In the genomic region with DNA sequence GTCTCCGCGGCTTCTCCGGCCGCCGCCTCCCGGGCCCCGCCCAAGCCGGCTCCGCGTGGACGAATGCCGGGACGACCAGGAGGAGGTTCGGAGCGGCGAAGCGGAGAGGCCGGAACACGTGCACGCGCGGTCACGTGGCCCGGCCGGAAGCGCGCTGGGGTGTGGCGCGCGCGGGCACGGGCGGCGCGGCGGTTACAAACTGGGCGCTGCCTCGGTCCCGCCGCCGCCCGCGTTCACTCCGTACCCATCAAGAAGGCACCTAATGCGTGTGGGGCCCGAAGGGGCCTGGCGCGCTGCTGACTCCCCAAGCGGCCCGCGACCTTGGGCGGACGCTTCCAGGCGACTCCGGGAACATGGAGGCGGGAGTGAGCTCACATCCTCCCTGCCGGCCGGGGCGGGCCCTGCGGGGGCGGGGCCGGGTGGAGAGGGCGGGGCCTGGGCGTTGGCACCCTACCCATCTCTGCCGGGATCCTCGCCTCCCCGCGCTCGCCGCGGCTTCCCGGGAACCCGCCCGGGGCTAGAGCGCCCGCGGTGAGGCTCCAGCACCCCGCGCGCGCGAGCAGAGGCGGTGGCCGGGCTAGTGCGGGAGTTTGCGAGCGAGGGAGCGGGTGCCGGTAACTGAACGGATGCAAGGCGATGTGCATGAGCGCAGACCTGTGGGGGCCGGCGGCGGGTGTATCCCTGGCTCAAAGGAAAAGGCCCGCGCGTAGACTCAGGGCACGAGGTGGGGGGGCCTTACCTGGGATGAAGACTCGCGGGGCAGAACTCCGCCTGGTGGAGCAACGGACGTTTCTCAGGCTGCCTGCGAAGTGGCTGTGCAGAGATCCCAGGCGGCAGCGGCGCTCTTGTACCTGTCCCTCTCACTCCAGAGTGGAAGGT, we compare ENCODE assay signal across 8 cellular contexts. TPM values are rescaled to one million over a fixed set of nuclear protein-coding genes. Genes with fewer than 3 reads are reported as not detected.
A peak's percentile ranks its signal among the peaks of the same experiment; 100 is the strongest.
DNase-seq lines count a peak whose midpoint lies in the region; ATAC-seq and TF ChIP-seq lines count a peak whose summit lies in the region.

A gene (minus strand): TSS at position 367 of the 879 bp plus-strand sequence. CDS start 424 bp downstream, outside the sequence.

- H2AFZ ChIP-seq in OCI-LY1 (ENCODE audit: low read length) = no peak within 1 kb of the TSS

- H3K4me2 ChIP-seq in OCI-LY1 (ENCODE audit: low read length) = peak within 1 kb of the TSS; percentile 94

- H3K79me2 ChIP-seq in OCI-LY1 (ENCODE audit: insufficient read depth, low read length) = peaks cover 8% of the 10 kb centered on the region; the same call in 1 of the 2 replicates

- peaks cover 50% of the 10 kb centered on the region for H3K27me3 ChIP-seq in HUES48 (ENCODE audit: control insufficient read depth, insufficient read depth, low read length)
- H3K27me3 ChIP-seq in OCI-LY1 (ENCODE audit: insufficient read depth, low read length) = no peaks in the 10 kb centered on the region
- peaks cover 5% of the 10 kb centered on the region for H3K27me3 ChIP-seq in mucosa of stomach (ENCODE audit: control insufficient read depth, insufficient read depth, low read length)

- no peaks in the 10 kb centered on the region for H4K20me1 ChIP-seq in OCI-LY1 (ENCODE audit: insufficient read depth, low read length)

- H3K9ac ChIP-seq in HUES48 (ENCODE audit: low read depth, low read length) (peak within 1 kb of the TSS; percentile 89), OCI-LY1 (ENCODE audit: low read length) (peak within 1 kb of the TSS; percentile 92), mucosa of stomach (ENCODE audit: low read length) (peak within 1 kb of the TSS; percentile 71)

- H3K4me3 ChIP-seq in HUES48 (ENCODE audit: low read depth, low read length) (peak within 1 kb of the TSS; percentile 75), OCI-LY1 (ENCODE audit: low read depth, low read length, poor library complexity, severe bottlenecking) (peak within 1 kb of the TSS; percentile 86), epithelial cell of proximal tubule (ENCODE audit: low read depth, low read length) (peak within 1 kb of the TSS; percentile 58), mucosa of stomach (ENCODE audit: low read length) (peak within 1 kb of the TSS; percentile 61)

- H3K9me2 ChIP-seq in OCI-LY1 (ENCODE audit: low read depth, low read length) = no peaks in the 10 kb centered on the region

- DNase-seq in DMS 273 treated with DMSO at 0.1 percent for 48 hours (lab: John Stamatoyannopoulos, UW) = peak; percentile 59
- DNase-seq in activated T-cell treated with anti-CD3 and anti-CD28 coated beads for 24 hours (ENCODE audit: low read depth) = peak; percentile 87
- no peak for DNase-seq in epithelial cell of proximal tubule (ENCODE audit: low read depth)
- DNase-seq in stimulated activated CD8-positive, alpha-beta memory T cell treated with anti-CD3 and anti-CD28 coated beads, Interleukin-7, amount 100 ng/mL, for 24 hours (ENCODE audit: low read depth) = peak; percentile 82

- peak; percentile 39; the same call in 1 of the 2 replicates for TF ChIP-seq CTCF in OCI-LY1 (IDR thresholded peaks at IDR 0.05; ENCODE audit: low read length)
- TF ChIP-seq CTCF in epithelial cell of proximal tubule (conservative IDR thresholded peaks at IDR 0.05; ENCODE audit: low read depth, low read length) = peak; percentile 43

- H3K4me1 ChIP-seq in HUES48 (ENCODE audit: control insufficient read depth, insufficient read depth, low read length) (peaks cover 9% of the 10 kb centered on the region; the same call in 1 of the 2 replicates), OCI-LY1 (ENCODE audit: insufficient read depth, low read length, severe bottlenecking) (peaks cover 82% of the 10 kb centered on the region), mucosa of stomach (ENCODE audit: control insufficient read depth, insufficient read depth, low read length) (peaks cover 19% of the 10 kb centered on the region)

- H3K27ac ChIP-seq in HUES48 (ENCODE audit: low read depth, low read length) = peak within 1 kb of the TSS; percentile 87
- peak within 1 kb of the TSS; percentile 98 for H3K27ac ChIP-seq in OCI-LY1 (ENCODE audit: low read depth, low read length, poor library complexity, severe bottlenecking)

- ATAC-seq in GM21423 (IDR thresholded peaks at IDR 0.05; ENCODE audit: unreplicated experiment) = peak; percentile 83

- H3K36me3 ChIP-seq in HUES48 (ENCODE audit: control insufficient read depth, insufficient read depth, low read length) = no peaks in the 10 kb centered on the region; the same call in 1 of the 2 replicates
- H3K36me3 ChIP-seq in OCI-LY1 (ENCODE audit: insufficient read depth, low read length) = peaks cover 44% of the 10 kb centered on the region
- H3K36me3 ChIP-seq in mucosa of stomach (ENCODE audit: control insufficient read depth, insufficient read depth, low read length) = no peaks in the 10 kb centered on the region

- 0 out of 2 replicates have a peak, but pooled peaks cover 3% of the 10 kb centered on the region for H3F3A ChIP-seq in OCI-LY1 (ENCODE audit: insufficient read depth, low read length)

- H3K9me3 ChIP-seq in HUES48 (ENCODE audit: control insufficient read depth, insufficient read depth, low read length) (no peaks in the 10 kb centered on the region; the same call in 1 of the 2 replicates), OCI-LY1 (ENCODE audit: low read length) (no peaks in the 10 kb centered on the region), mucosa of stomach (ENCODE audit: control insufficient read depth, low read length) (no peaks in the 10 kb centered on the region)

RNA-seq across cellular contexts. Expression of the gene that starts here (rescaled TPM):
- total RNA-seq in epithelial cell of proximal tubule = 30.4 and 32.6 TPM in 2 replicates
